Comparison of ENCODE assay signal across 9 cellular contexts in genomic region chr4:107740950-107741701, GRCh38. TPM values are rescaled to one million over a fixed set of nuclear protein-coding genes. Genes with fewer than 3 reads are reported as not detected.
A peak's percentile ranks its signal among the peaks of the same experiment; 100 is the strongest.
DNase-seq lines count a peak whose midpoint lies in the region; ATAC-seq, FAIRE-seq and TF ChIP-seq lines count a peak whose summit lies in the region.
"Had no signal": no experiment of that assay in that cellular context is flagged by ENCODE, and none has a peak within 500 bp of the region (broad histone marks: within the 10 kb centered on the region; RNA-seq: fewer than 3 reads in every experiment).

No MANE protein-coding gene starts in this region.

- H3K79me2 ChIP-seq in PC-9 (ENCODE audit: low read depth): no peaks in the 10 kb centered on the region

- TF ChIP-seq CTCF in body of pancreas (IDR thresholded peaks at IDR 0.05) (no peak), spleen (IDR thresholded peaks at IDR 0.05 in 8 of 11, conservative IDR thresholded peaks at IDR 0.05 in 3 of 11) (no peak), PC-9 (conservative IDR thresholded peaks at IDR 0.05) (no peak)

- POLR2A ChIA-PET in PC-9 (lab: Charles Lee; ENCODE audit: unreplicated experiment): no interaction called here

- no peaks in the 10 kb centered on the region for H4K20me1 ChIP-seq in PC-9 (ENCODE audit: insufficient read depth)

- peaks cover 13% of the 10 kb centered on the region for H3K4me1 ChIP-seq in body of pancreas
- H3K4me1 ChIP-seq in spleen: peaks cover 0 to 11% (median 3%) of the 10 kb centered on the region in 6 donors
- H3K4me1 ChIP-seq in PC-9 (replicated peaks; ENCODE audit: insufficient read depth): peaks cover 6% of the 10 kb centered on the region; the same call in 1 of the 2 replicates

- no peak overlapping the region for H2AFZ ChIP-seq in PC-9

- 72 to 74% methylated on average over 11 of the region's 11 CpGs for WGBS in body of pancreas, 2 donors
- 65 to 86% (median 81%) methylated on average over 11 of the region's 11 CpGs for WGBS in spleen, 5 donors

- no TSS peak for BruUV-seq in PC-9 (replicated peaks; lab: Mats Ljungman, UMichigan)

- H3F3A ChIP-seq in PC-9 (ENCODE audit: insufficient read depth, low read depth): no peaks in the 10 kb centered on the region

- TF ChIP-seq POLR2A in body of pancreas (IDR thresholded peaks at IDR 0.05) (no peak), spleen (IDR thresholded peaks at IDR 0.05) (no peak), GM12891 (IDR thresholded peaks at IDR 0.05; ENCODE audit: low read depth, low read length) (no peak)

- H3K4me2 ChIP-seq in PC-9: no peak overlapping the region

- peak; percentile 20 for DNase-seq in HCEC 1CT
- peak; percentile 29 to 52 (median 39) for DNase-seq in body of pancreas
- peak; percentile 77 for DNase-seq in left kidney (ENCODE audit: low read depth, low spot score)
- no peak for DNase-seq in spleen
- no peak for DNase-seq in superior temporal gyrus (ENCODE audit: extremely low spot score)
- no peak for DNase-seq in PC-9
- no peak for DNase-seq in GM12891 (ENCODE audit: insufficient read length, low spot score)
- DNase-seq: NCI-H2081 had no signal

- H3K27me3 ChIP-seq in body of pancreas (no peaks in the 10 kb centered on the region), spleen (replicated peaks in 1 of 7) (peaks cover 0 to 4% (median 0%) of the 10 kb centered on the region in 7 donors), PC-9 (ENCODE audit: insufficient read depth, low read depth) (no peaks in the 10 kb centered on the region)

- H3K27ac ChIP-seq in body of pancreas: peak overlapping the region in 2 of 4 donors; percentile 27 to 52
- peak overlapping the region in 6 of 8 donors; percentile 3 to 69 (median 59) for H3K27ac ChIP-seq in spleen
- no peak overlapping the region for H3K27ac ChIP-seq in PC-9

- H3K9me3 ChIP-seq in body of pancreas (no peaks in the 10 kb centered on the region), spleen (peaks cover 0 to 7% (median 0%) of the 10 kb centered on the region in 8 donors), PC-9 (ENCODE audit: insufficient read depth, low read depth) (no peaks in the 10 kb centered on the region)

- peak; percentile 45 for ATAC-seq in body of pancreas
- no peak for ATAC-seq in HG02840 (IDR thresholded peaks at IDR 0.05; ENCODE audit: low FRiP score, unreplicated experiment)

- FAIRE-seq in GM12891 (lab: Jason Lieb, UNC): no peak

- no peaks in the 10 kb centered on the region for H3K9me2 ChIP-seq in PC-9 (ENCODE audit: insufficient read depth)

- CTCF ChIA-PET in PC-9 (lab: Charles Lee): no interaction called here

- intact Hi-C loops in body of pancreas (cut with DNase I) (no loop called here), spleen (cut with DNase I; ENCODE audit: low total_unique reads) (no loop called here), PC-9 (cut with micrococcal nuclease; ENCODE audit: unreplicated experiment) (no loop called here)

- H3K36me3 ChIP-seq in body of pancreas (replicated peaks in 1 of 2; ENCODE audit: insufficient read depth in 1 of 2, low read depth in 2 of 2): no peaks in the 10 kb centered on the region
- no peaks in the 10 kb centered on the region for H3K36me3 ChIP-seq in spleen
- H3K36me3 ChIP-seq in PC-9 (ENCODE audit: low read depth): no peaks in the 10 kb centered on the region

- H3K4me3 ChIP-seq in body of pancreas (no peak overlapping the region), spleen (no peak overlapping the region), PC-9 (no peak overlapping the region)

TF ChIP-seq in GM12891, 5 proteins besides CTCF, POLR2A, EP300 and RAD21:
- TF ChIP-seq SPI1 (IDR thresholded peaks at IDR 0.05; ENCODE audit: low read depth, low read length): no peak
- no peak for TF ChIP-seq TAF1 (IDR thresholded peaks at IDR 0.05; ENCODE audit: low read depth, low read length)
- no peak for TF ChIP-seq POLR2AphosphoS5 (IDR thresholded peaks at IDR 0.05; ENCODE audit: low read depth, low read length)
- no peak for TF ChIP-seq POU2F2 (IDR thresholded peaks at IDR 0.05; ENCODE audit: low read depth, low read length)

RNA-seq across cellular contexts. Expression of gene PAPSS1, which starts 21.1 kb away (rescaled TPM):
- total RNA-seq in body of pancreas (10 to 100 TPM; 15.8 to 42.3 TPM), spleen (10 to 100 TPM; 26.2 to 73.8 (median 27.4) TPM), PC-9 (2021) (18.8 and 26.8 TPM in 2 replicates)
- 10 to 100 TPM; 22.7 to 24.6 (median 23.4) TPM for polyA plus RNA-seq in spleen
- 25.2 TPM for polyA plus RNA-seq in GM12891 (2012; ENCODE audit: low read depth, missing spikeins)

Comparison
In these comparisons a context has a peak if more than half of its experiments do, and no peak if none do; other contexts are left out.
1. DNase-seq: peak in HCEC 1CT (single experiment), body of pancreas (4 of 4) and left kidney (single experiment); none in spleen (single experiment), superior temporal gyrus (single experiment), PC-9 (0 of 2) and GM12891 (single experiment).